21 cellular contexts compared by ENCODE assay signal in the genomic region with DNA sequence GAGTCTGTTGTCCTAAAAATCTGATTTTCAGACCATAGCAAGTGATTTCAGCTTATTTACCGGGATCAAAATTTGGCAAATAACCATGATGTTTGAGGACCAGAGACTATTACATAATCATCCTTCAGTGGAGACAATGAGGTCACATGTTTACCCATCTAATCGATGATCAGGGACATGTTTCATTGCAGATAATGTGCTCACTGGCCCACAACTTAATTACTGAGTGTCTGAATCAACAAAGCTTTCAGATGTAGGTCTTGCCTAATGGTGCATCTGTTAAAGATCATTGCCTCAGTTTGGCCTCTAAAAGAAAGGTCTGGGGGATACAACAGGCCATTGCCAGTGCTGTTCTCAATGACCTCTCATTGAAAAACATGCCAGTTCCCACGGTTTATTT. TPM values are rescaled to one million over a fixed set of nuclear protein-coding genes. Genes with fewer than 3 reads are reported as not detected.
DNase-seq lines count a peak whose midpoint lies in the region; ATAC-seq, FAIRE-seq and TF ChIP-seq lines count a peak whose summit lies in the region.
"Had no signal": no experiment of that assay in that cellular context is flagged by ENCODE, and none has a peak within 500 bp of the region (broad histone marks: within the 10 kb centered on the region; RNA-seq: fewer than 3 reads in every experiment).

No MANE protein-coding gene starts in this region.

- intact Hi-C loops in psoas muscle (cut with DNase I) (no loop called here), upper lobe of right lung (cut with DNase I) (no loop called here)

- no peaks in the 10 kb centered on the region for H3K27me3 ChIP-seq in psoas muscle (ENCODE audit: insufficient read depth in 3 of 3, low read length in 2 of 3)
- no peaks in the 10 kb centered on the region for H3K27me3 ChIP-seq in upper lobe of right lung
- H3K27me3 ChIP-seq: BE2C, SJSA1 had no signal

- ATAC-seq in psoas muscle = no peak
- no peak for ATAC-seq in GM21529 (IDR thresholded peaks at IDR 0.05; ENCODE audit: unreplicated experiment)
- ATAC-seq in upper lobe of right lung = no peak
- ATAC-seq: Right ventricle myocardium inferior had no signal

- H3K4me1 ChIP-seq in psoas muscle (peaks cover 6% of the 10 kb centered on the region), upper lobe of right lung (no peaks in the 10 kb centered on the region)
- H3K4me1 ChIP-seq: SJSA1 had no signal

- DNase-seq in HTR-8/SVneo (ENCODE audit: insufficient read length, low spot score) = no peak
- DNase-seq in NCI-H748 (lab: John Stamatoyannopoulos, UW; ENCODE audit: unreplicated experiment) = peak; percentile 85
- peak; percentile 16 for DNase-seq in fibroblast of mammary gland (ENCODE audit: low read depth)
- no peak for DNase-seq in psoas muscle
- DNase-seq in caudate nucleus (lab: John Stamatoyannopoulos, UW) = no peak
- no peak for DNase-seq in upper lobe of right lung
- DNase-seq: BE2C, EL, GF-D8, HFFc6, KG1, NCI-H1930, NCI-H510A, SW 1271 had no signal

- H3K27ac ChIP-seq in psoas muscle = peak overlapping the region; percentile 54
- H3K27ac ChIP-seq in caudate nucleus (ENCODE audit: low read depth, low read length) = no peak overlapping the region
- H3K27ac ChIP-seq in upper lobe of right lung = no peak overlapping the region
- H3K27ac ChIP-seq: SJSA1 had no signal

- FAIRE-seq in HTR-8/SVneo (lab: Jason Lieb, UNC) = peak; percentile 16
- FAIRE-seq: D721Med, GM19239 had no signal

- 50 to 64% (median 52%) methylated on average over 3 of the region's 3 CpGs for WGBS in psoas muscle, 3 donors

- no peak overlapping the region for H3K4me3 ChIP-seq in fibroblast of mammary gland (ENCODE audit: control insufficient read depth, low read depth, low read length)
- H3K4me3 ChIP-seq in psoas muscle = no peak overlapping the region
- no peak overlapping the region for H3K4me3 ChIP-seq in upper lobe of right lung
- H3K4me3 ChIP-seq: SJSA1 had no signal

- TF ChIP-seq CTCF in fibroblast of mammary gland (conservative IDR thresholded peaks at IDR 0.05; ENCODE audit: control insufficient read depth, insufficient read depth, low read depth, low read length) (no peak), psoas muscle (IDR thresholded peaks at IDR 0.05) (no peak), upper lobe of right lung (IDR thresholded peaks at IDR 0.05) (no peak)

- H3K36me3 ChIP-seq in psoas muscle (ENCODE audit: insufficient read depth in 1 of 2, low read depth in 1 of 2) (no peaks in the 10 kb centered on the region), upper lobe of right lung (no peaks in the 10 kb centered on the region)
- H3K36me3 ChIP-seq: BE2C, SJSA1 had no signal

- no peaks in the 10 kb centered on the region for H3K9me3 ChIP-seq in psoas muscle
- H3K9me3 ChIP-seq in upper lobe of right lung = no peaks in the 10 kb centered on the region
- H3K9me3 ChIP-seq: BE2C, SJSA1 had no signal

RNA-seq across cellular contexts. Expression of a gene that starts 42.8 kb away (rescaled TPM):
- total RNA-seq in psoas muscle (10 to 100 TPM in 2 of 4 donors, 1 to 10 TPM in 2; 7.3 to 23.6 (median 13.1) TPM), upper lobe of right lung (not detected)
- 10 to 100 TPM in 2 of 3 donors, under 1 TPM in 1; 0.99 to 29.6 (median 14.4) TPM for polyA plus RNA-seq in psoas muscle
- total RNA-seq: A673, H4, HFFc6, SJSA1 had no signal

RNA-seq across cellular contexts. Expression of a gene that starts 56.9 kb away (rescaled TPM):
- total RNA-seq in psoas muscle = 100 to 1,000 TPM; 273 to 863 (median 490) TPM
- 100 to 1,000 TPM; 207 to 471 (median 427) TPM for polyA plus RNA-seq in psoas muscle
- not detected for total RNA-seq in upper lobe of right lung
- total RNA-seq: A673, HFFc6, SJSA1 had no signal

Comparison
In these comparisons a context has a peak if more than half of its experiments do, and no peak if none do; other contexts are left out.
1. DNase-seq: peak in NCI-H748 (single experiment) and fibroblast of mammary gland (single experiment); none in HTR-8/SVneo (single experiment), psoas muscle (0 of 2), caudate nucleus (0 of 61) and upper lobe of right lung (single experiment).
2. RNA of a gene that starts 56.9 kb away (total RNA-seq): 273 to 863 TPM in psoas muscle; not detected in upper lobe of right lung (single experiment); every median in the first group is over 100 times any median in the second.